ENCODE assay signal across 19 cellular contexts in the genomic region with DNA sequence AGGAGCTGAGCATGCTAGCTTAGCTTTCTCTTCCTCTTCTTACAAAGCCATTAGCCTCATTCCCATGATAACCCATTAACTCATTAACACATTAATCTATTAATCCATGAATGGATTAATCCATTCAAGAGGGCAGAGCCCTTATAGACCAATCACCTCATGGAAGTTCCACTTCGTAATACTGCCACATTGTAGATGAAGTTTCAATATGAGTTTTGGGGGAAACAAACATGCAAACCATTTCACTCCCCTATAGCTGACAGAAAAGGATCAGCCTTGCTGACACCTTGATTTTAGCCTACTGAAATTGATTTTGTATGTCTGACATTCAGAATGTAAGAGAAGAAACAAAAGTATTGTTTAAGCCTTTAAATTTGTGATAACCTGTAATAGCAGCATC.
DNase-seq lines count a peak whose midpoint lies in the region; ATAC-seq lines count a peak whose summit lies in the region.
"Had no signal": no experiment of that assay in that cellular context is flagged by ENCODE, and none has a peak within 500 bp of the region (broad histone marks: within the 10 kb centered on the region; RNA-seq: fewer than 3 reads in every experiment).

No MANE protein-coding gene starts in this region.

- H3K36me3 Mint-ChIP-seq in activated T-cell treated with anti-CD3 and anti-CD28 coated beads, Interleukin-2, amount 50 U/mL, for 4 hours (ENCODE audit: insufficient read depth): no peaks in the 10 kb centered on the region
- H3K36me3 Mint-ChIP-seq: CD4-positive, alpha-beta memory T cell had no signal

- peaks cover 3% of the 10 kb centered on the region for H3K9me3 Mint-ChIP-seq in activated T-cell treated with anti-CD3 and anti-CD28 coated beads, Interleukin-2, amount 50 U/mL, for 4 hours

- no peak for DNase-seq in activated T-cell treated with anti-CD3 and anti-CD28 coated beads, Interleukin-2, amount 50 U/mL, for 4 hours
- no peak for DNase-seq in activated CD4-positive, alpha-beta T cell treated with anti-CD3 and anti-CD28 coated beads for 48 hours
- DNase-seq in GOT3 (lab: John Stamatoyannopoulos, UW): no peak
- no peak for DNase-seq in effector memory CD4-positive, alpha-beta T cell
- DNase-seq: activated CD8-positive, alpha-beta memory T cell treated with anti-CD3 and anti-CD28 coated beads for 24 hours; activated effector memory CD4-positive, alpha-beta T cell treated with Interleukin-2 at 50 U/mL for 16 hours; amygdala; CD4-positive, alpha-beta memory T cell; DMS79; left colon; NCI-H1417 treated with DMSO at 0.1 percent for 48 hours; NCI-H2171 treated with DMSO at 0.1 percent for 48 hours; occipital lobe; substantia nigra had no signal

- H3K9me3 ChIP-seq in effector memory CD4-positive, alpha-beta T cell (ENCODE audit: control insufficient read depth, low read length): no peaks in the 10 kb centered on the region
- H3K9me3 ChIP-seq: vagina had no signal

- no peaks in the 10 kb centered on the region for H3K4me1 ChIP-seq in effector memory CD4-positive, alpha-beta T cell (ENCODE audit: control insufficient read depth, insufficient read depth, low read length, poor library complexity, severe bottlenecking)
- H3K4me1 ChIP-seq: vagina had no signal

- no peaks in the 10 kb centered on the region for H3K36me3 ChIP-seq in effector memory CD4-positive, alpha-beta T cell (ENCODE audit: control insufficient read depth, insufficient read depth, low read length)
- H3K36me3 ChIP-seq: vagina had no signal

- H3K27me3 ChIP-seq in effector memory CD4-positive, alpha-beta T cell (replicated peaks; ENCODE audit: control insufficient read depth, insufficient read depth, low read length, poor library complexity, severe bottlenecking): no peaks in the 10 kb centered on the region
- H3K27me3 ChIP-seq: vagina had no signal

- no peak overlapping the region for H3K27ac ChIP-seq in effector memory CD4-positive, alpha-beta T cell (ENCODE audit: insufficient read depth, low read length, poor library complexity, severe bottlenecking)
- H3K27ac ChIP-seq: vagina had no signal

- no peak overlapping the region for H3K4me3 ChIP-seq in effector memory CD4-positive, alpha-beta T cell (ENCODE audit: insufficient read depth, low read depth, low read length, poor library complexity, severe bottlenecking)
- H3K4me3 ChIP-seq: vagina had no signal

- H3K4me3 Mint-ChIP-seq in activated T-cell treated with anti-CD3 and anti-CD28 coated beads, Interleukin-2, amount 50 U/mL, for 4 hours: no peak overlapping the region
- H3K4me3 Mint-ChIP-seq: CD4-positive, alpha-beta memory T cell had no signal

- no peaks in the 10 kb centered on the region for H3K4me1 Mint-ChIP-seq in activated T-cell treated with anti-CD3 and anti-CD28 coated beads, Interleukin-2, amount 50 U/mL, for 4 hours (ENCODE audit: low read depth)
- H3K4me1 Mint-ChIP-seq: CD4-positive, alpha-beta memory T cell had no signal

- no peaks in the 10 kb centered on the region for H3K27me3 Mint-ChIP-seq in activated T-cell treated with anti-CD3 and anti-CD28 coated beads, Interleukin-2, amount 50 U/mL, for 4 hours (ENCODE audit: low read depth)
- H3K27me3 Mint-ChIP-seq: CD4-positive, alpha-beta memory T cell had no signal

- ATAC-seq in GM18520 (IDR thresholded peaks at IDR 0.05; ENCODE audit: unreplicated experiment): peak; percentile 67
- ATAC-seq in GM21360 (IDR thresholded peaks at IDR 0.05; ENCODE audit: unreplicated experiment): peak; percentile 55
- peak; percentile 60 for ATAC-seq in HG02885 (IDR thresholded peaks at IDR 0.05; ENCODE audit: poor library complexity, unreplicated experiment)
- ATAC-seq in HG03558 (IDR thresholded peaks at IDR 0.05; ENCODE audit: extremely low read depth, unreplicated experiment): peak; percentile 74
- no peak for ATAC-seq in activated T-cell treated with anti-CD3 and anti-CD28 coated beads, Interleukin-2, amount 50 U/mL, for 4 hours
- ATAC-seq: left colon had no signal

Comparison
In these comparisons a context has a peak if more than half of its experiments do, and no peak if none do; other contexts are left out.
1. ATAC-seq: peak in GM18520 (single experiment), GM21360 (single experiment), HG02885 (single experiment) and HG03558 (single experiment); none in activated T-cell treated with anti-CD3 and anti-CD28 coated beads, Interleukin-2, amount 50 U/mL, for 4 hours (0 of 2).